ENCODE assay signal across 1 cellular context in the genomic region with DNA sequence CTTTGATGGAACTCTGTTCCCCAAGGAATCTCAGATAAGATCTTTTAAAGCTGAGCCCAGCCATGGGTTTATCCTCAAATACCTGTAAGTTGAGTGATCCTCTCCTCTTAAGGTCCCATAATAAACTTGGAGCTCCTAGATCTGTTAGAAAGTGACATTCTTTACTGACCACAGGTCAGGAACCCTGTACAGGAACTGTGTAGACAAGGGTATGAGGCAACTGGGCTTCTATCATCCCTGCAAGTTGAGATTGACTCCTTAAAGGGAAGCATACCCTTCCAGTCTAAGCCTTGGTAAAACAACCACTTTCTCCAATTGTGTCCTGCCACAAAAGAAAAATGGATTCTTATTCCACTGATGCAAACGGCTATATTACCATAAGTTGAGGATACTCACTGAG. TPM values are rescaled to one million over a fixed set of nuclear protein-coding genes. Genes with fewer than 3 reads are reported as not detected.
"Had no signal": no experiment of that assay in that cellular context is flagged by ENCODE, and none has a peak within 500 bp of the region (broad histone marks: within the 10 kb centered on the region; RNA-seq: fewer than 3 reads in every experiment).

No MANE protein-coding gene starts in this region.

RNA-seq across cellular contexts. Expression of a gene that starts 26.2 kb away (rescaled TPM):
- total RNA-seq: HT-29 had no signal
